ENCODE assay signal across 19 cellular contexts in the genomic region with DNA sequence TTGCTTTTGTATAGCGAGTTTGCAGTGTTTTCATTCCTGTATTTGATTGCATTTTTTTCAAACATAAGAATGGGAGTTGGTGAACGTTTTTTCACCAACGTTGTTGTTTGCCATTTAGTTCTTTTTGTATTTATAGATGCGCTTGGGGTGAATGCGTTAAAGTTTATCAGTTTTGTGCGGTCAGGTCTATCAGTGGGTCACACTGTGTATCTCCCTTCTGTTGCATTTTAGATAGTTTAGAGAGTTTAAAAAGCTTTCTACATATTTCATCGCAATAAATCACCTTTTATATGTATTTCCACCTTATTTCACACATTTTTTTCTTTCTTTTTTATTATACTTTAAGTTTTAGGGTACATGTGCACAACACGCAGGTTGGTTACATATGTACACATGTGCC.
"Had no signal": no experiment of that assay in that cellular context is flagged by ENCODE, and none has a peak within 500 bp of the region (broad histone marks: within the 10 kb centered on the region; RNA-seq: fewer than 3 reads in every experiment).

No MANE protein-coding gene starts in this region.

- DNase-seq: occipital lobe; ovary; posterior cingulate gyrus; psoas muscle; right cardiac atrium; right lobe of liver; sigmoid colon; small intestine; stimulated activated CD4-positive, alpha-beta T cell treated with anti-CD3 and anti-CD28 coated beads, Interleukin-15, amount 100 ng/mL, for 24 hours; stimulated activated CD4-positive, alpha-beta T cell treated with anti-CD3 and anti-CD28 coated beads, Interleukin-2, amount 100 ng/mL, for 24 hours; stimulated activated CD4-positive, alpha-beta T cell treated with anti-CD3 and anti-CD28 coated beads, Interleukin-2, amount 100 ng/mL, for 48 hours; stimulated activated CD4-positive, alpha-beta T cell treated with anti-CD3 and anti-CD28 coated beads, Interleukin-4, amount 100 ng/mL, for 24 hours; stimulated activated naive B cell treated with anti-CD40 and anti-IgM and Interleukin-4, amounts not matched to agents 10 μg/mL and 1 μg/mL and 100 μg/mL, for 72 hours; stimulated activated naive CD4-positive, alpha-beta T cell treated with Interleukin-2 at 50 U/mL for 16 hours; stomach; thyroid gland; trophoblast cell; upper lobe of left lung had no signal

- ATAC-seq: psoas muscle; right cardiac atrium; right lobe of liver; stimulated activated effector memory CD8-positive, alpha-beta T cell treated with anti-CD3 and anti-CD28 coated beads, Interleukin-12 subunit alpha, Interleukin-12 subunit beta, amount 100 ng/mL, for 72 hours; stimulated activated naive B cell treated with anti-CD40 and anti-IgM and Interleukin-4, amounts not matched to agents 10 μg/mL and 1 μg/mL and 100 μg/mL, for 72 hours had no signal
